ENCODE assay signal across 1 cellular context in the genomic region with DNA sequence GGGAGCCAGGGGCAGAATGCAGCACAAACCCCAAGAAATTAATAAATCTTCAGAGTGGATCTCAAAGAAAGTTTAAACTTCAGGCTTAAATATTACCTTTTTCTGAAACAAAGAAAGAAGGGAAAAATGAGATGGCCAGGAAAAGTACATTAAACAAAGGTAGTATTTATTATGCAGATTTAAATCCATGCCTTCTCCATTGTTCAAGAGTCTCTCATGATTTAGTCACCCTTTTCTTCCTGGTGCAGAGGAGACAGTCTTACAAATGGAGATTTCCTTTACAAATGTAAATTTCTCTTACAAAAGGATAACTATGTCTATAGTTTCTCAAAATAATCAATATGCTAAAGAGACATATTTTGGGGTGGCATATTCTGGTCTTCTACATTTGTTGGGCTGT.
TF ChIP-seq lines count a peak whose summit lies in the region.

No MANE protein-coding gene starts in this region.

TF ChIP-seq in IMR-90, 13 proteins besides CTCF, POLR2A, EP300 and RAD21 (continued from another document):
- no peak for TF ChIP-seq RCOR1 (IDR thresholded peaks at IDR 0.05; ENCODE audit: insufficient replicate concordance, low read length)
- TF ChIP-seq CHD1 (IDR thresholded peaks at IDR 0.05; ENCODE audit: low read depth, low read length) = no peak
- TF ChIP-seq BHLHE40 (IDR thresholded peaks at IDR 0.05; ENCODE audit: low read depth, low read length) = no peak
TF ChIP-seq in IMR-90: peak in this region for 0.
